In genomic region chr3:61985020-61985419, GRCh38 we compare ENCODE assay signal across 1 cellular context.
TF ChIP-seq lines count a peak whose summit lies in the region.

No MANE protein-coding gene starts in this region.

TF ChIP-seq in HEK293, 187 proteins besides CTCF, POLR2A, EP300 and RAD21 (continued from another document and continues in another):
- TF ChIP-seq ZNF785 (tag by site-specific recombination; IDR thresholded peaks at IDR 0.05) (no peak), SP7 (tag by site-specific recombination; IDR thresholded peaks at IDR 0.05) (no peak; the same call in 1 of the 2 replicates), ZNF239 (tag by site-specific recombination; IDR thresholded peaks at IDR 0.05) (no peak), ZNF335 (tag by site-specific recombination; conservative IDR thresholded peaks at IDR 0.05) (no peak), ZNF274 (IDR thresholded peaks at IDR 0.05; ENCODE audit: low read length) (no peak), ZNF274 (tag by site-specific recombination; IDR thresholded peaks at IDR 0.05; ENCODE audit: borderline replicate concordance) (no peak), ZBTB1 (tag by site-specific recombination; IDR thresholded peaks at IDR 0.05) (no peak), GLI2 (tag by site-specific recombination; IDR thresholded peaks at IDR 0.05; ENCODE audit: borderline replicate concordance, low read depth) (no peak), ZNF621 (tag by site-specific recombination; IDR thresholded peaks at IDR 0.05) (no peak), PRDM1 (tag by site-specific recombination; IDR thresholded peaks at IDR 0.05) (no peak), ZNF792 (tag by site-specific recombination; IDR thresholded peaks at IDR 0.05) (no peak), ZNF571 (tag by site-specific recombination; IDR thresholded peaks at IDR 0.05) (no peak), KLF10 (tag by site-specific recombination; IDR thresholded peaks at IDR 0.05) (no peak), ZNF76 (tag by site-specific recombination; IDR thresholded peaks at IDR 0.05; ENCODE audit: borderline replicate concordance, low read depth) (no peak), ZNF184 (tag by site-specific recombination; IDR thresholded peaks at IDR 0.05) (peak; percentile 79), ZNF660 (tag by site-specific recombination; IDR thresholded peaks at IDR 0.05) (no peak; the same call in 1 of the 2 replicates), ZNF654 (tag by site-specific recombination; IDR thresholded peaks at IDR 0.05; ENCODE audit: low read depth) (no peak), ZEB2 (tag by site-specific recombination; IDR thresholded peaks at IDR 0.05) (no peak), ZFP69B (tag by site-specific recombination; IDR thresholded peaks at IDR 0.05) (peak; percentile 61; the same call in 1 of the 2 replicates), ZNF19 (tag by site-specific recombination; IDR thresholded peaks at IDR 0.05; ENCODE audit: low read depth) (no peak), ZNF155 (tag by site-specific recombination; IDR thresholded peaks at IDR 0.05) (no peak), ZBTB11 (tag by site-specific recombination; conservative IDR thresholded peaks at IDR 0.05; ENCODE audit: low read depth) (peak; percentile 72), ZNF341 (tag by site-specific recombination; IDR thresholded peaks at IDR 0.05; ENCODE audit: low read depth) (no peak), ZNF133 (tag by site-specific recombination; IDR thresholded peaks at IDR 0.05) (no peak), RBAK (tag by site-specific recombination; IDR thresholded peaks at IDR 0.05) (no peak), ZNF510 (tag by site-specific recombination; IDR thresholded peaks at IDR 0.05; ENCODE audit: insufficient replicate concordance) (no peak), ZXDB (tag by site-specific recombination; IDR thresholded peaks at IDR 0.05) (no peak), WT1 (tag by site-specific recombination; IDR thresholded peaks at IDR 0.05) (no peak), SP3 (tag by site-specific recombination; IDR thresholded peaks at IDR 0.05) (no peak), ZNF214 (tag by site-specific recombination; IDR thresholded peaks at IDR 0.05; ENCODE audit: borderline replicate concordance) (no peak), SALL2 (tag by site-specific recombination; IDR thresholded peaks at IDR 0.05; ENCODE audit: borderline replicate concordance) (no peak)
- TF ChIP-seq, protein P1, sequence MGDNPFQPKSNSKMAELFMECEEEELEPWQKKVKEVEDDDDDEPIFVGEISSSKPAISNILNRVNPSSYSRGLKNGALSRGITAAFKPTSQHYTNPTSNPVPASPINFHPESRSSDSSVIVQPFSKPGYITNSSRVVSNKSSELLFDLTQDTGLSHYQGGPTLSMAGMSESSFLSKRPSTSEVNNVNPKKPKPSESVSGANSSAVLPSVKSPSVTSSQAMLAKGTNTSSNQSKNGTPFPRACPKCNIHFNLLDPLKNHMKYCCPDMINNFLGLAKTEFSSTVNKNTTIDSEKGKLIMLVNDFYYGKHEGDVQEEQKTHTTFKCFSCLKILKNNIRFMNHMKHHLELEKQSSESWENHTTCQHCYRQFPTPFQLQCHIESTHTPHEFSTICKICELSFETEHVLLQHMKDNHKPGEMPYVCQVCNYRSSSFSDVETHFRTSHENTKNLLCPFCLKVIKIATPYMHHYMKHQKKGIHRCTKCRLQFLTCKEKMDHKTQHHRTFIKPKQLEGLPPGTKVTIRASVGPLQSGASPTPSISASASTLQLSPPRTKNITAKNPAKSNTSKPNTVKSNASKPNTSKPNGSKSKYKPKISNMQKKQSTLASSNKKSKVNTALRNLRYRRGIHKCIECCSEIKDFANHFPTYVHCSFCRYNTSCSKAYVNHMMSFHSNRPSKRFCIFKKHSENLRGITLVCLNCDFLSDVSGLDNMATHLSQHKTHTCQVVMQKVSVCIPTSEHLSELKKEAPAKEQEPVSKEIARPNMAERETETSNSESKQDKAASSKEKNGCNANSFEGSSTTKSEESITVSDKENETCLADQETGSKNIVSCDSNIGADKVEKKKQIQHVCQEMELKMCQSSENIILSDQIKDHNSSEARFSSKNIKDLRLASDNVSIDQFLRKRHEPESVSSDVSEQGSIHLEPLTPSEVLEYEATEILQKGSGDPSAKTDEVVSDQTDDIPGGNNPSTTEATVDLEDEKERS (tag by site-specific recombination; IDR thresholded peaks at IDR 0.05), result no peak
- TF ChIP-seq, protein P2, sequence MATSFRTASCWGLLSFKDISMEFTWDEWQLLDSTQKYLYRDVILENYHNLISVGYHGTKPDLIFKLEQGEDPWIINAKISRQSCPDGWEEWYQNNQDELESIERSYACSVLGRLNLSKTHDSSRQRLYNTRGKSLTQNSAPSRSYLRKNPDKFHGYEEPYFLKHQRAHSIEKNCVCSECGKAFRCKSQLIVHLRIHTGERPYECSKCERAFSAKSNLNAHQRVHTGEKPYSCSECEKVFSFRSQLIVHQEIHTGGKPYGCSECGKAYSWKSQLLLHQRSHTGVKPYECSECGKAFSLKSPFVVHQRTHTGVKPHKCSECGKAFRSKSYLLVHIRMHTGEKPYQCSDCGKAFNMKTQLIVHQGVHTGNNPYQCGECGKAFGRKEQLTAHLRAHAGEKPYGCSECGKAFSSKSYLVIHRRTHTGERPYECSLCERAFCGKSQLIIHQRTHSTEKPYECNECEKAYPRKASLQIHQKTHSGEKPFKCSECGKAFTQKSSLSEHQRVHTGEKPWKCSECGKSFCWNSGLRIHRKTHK (tag by site-specific recombination; IDR thresholded peaks at IDR 0.05), result no peak
- TF ChIP-seq, protein P3, sequence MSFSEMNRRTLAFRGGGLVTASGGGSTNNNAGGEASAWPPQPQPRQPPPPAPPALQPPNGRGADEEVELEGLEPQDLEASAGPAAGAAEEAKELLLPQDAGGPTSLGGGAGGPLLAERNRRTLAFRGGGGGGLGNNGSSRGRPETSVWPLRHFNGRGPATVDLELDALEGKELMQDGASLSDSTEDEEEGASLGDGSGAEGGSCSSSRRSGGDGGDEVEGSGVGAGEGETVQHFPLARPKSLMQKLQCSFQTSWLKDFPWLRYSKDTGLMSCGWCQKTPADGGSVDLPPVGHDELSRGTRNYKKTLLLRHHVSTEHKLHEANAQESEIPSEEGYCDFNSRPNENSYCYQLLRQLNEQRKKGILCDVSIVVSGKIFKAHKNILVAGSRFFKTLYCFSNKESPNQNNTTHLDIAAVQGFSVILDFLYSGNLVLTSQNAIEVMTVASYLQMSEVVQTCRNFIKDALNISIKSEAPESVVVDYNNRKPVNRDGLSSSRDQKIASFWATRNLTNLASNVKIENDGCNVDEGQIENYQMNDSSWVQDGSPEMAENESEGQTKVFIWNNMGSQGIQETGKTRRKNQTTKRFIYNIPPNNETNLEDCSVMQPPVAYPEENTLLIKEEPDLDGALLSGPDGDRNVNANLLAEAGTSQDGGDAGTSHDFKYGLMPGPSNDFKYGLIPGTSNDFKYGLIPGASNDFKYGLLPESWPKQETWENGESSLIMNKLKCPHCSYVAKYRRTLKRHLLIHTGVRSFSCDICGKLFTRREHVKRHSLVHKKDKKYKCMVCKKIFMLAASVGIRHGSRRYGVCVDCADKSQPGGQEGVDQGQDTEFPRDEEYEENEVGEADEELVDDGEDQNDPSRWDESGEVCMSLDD (tag by site-specific recombination; IDR thresholded peaks at IDR 0.05), result no peak
- TF ChIP-seq, protein P4, sequence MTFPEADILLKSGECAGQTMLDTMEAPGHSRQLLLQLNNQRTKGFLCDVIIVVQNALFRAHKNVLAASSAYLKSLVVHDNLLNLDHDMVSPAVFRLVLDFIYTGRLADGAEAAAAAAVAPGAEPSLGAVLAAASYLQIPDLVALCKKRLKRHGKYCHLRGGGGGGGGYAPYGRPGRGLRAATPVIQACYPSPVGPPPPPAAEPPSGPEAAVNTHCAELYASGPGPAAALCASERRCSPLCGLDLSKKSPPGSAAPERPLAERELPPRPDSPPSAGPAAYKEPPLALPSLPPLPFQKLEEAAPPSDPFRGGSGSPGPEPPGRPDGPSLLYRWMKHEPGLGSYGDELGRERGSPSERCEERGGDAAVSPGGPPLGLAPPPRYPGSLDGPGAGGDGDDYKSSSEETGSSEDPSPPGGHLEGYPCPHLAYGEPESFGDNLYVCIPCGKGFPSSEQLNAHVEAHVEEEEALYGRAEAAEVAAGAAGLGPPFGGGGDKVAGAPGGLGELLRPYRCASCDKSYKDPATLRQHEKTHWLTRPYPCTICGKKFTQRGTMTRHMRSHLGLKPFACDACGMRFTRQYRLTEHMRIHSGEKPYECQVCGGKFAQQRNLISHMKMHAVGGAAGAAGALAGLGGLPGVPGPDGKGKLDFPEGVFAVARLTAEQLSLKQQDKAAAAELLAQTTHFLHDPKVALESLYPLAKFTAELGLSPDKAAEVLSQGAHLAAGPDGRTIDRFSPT (tag by site-specific recombination; IDR thresholded peaks at IDR 0.05), result no peak
- TF ChIP-seq, protein P5, sequence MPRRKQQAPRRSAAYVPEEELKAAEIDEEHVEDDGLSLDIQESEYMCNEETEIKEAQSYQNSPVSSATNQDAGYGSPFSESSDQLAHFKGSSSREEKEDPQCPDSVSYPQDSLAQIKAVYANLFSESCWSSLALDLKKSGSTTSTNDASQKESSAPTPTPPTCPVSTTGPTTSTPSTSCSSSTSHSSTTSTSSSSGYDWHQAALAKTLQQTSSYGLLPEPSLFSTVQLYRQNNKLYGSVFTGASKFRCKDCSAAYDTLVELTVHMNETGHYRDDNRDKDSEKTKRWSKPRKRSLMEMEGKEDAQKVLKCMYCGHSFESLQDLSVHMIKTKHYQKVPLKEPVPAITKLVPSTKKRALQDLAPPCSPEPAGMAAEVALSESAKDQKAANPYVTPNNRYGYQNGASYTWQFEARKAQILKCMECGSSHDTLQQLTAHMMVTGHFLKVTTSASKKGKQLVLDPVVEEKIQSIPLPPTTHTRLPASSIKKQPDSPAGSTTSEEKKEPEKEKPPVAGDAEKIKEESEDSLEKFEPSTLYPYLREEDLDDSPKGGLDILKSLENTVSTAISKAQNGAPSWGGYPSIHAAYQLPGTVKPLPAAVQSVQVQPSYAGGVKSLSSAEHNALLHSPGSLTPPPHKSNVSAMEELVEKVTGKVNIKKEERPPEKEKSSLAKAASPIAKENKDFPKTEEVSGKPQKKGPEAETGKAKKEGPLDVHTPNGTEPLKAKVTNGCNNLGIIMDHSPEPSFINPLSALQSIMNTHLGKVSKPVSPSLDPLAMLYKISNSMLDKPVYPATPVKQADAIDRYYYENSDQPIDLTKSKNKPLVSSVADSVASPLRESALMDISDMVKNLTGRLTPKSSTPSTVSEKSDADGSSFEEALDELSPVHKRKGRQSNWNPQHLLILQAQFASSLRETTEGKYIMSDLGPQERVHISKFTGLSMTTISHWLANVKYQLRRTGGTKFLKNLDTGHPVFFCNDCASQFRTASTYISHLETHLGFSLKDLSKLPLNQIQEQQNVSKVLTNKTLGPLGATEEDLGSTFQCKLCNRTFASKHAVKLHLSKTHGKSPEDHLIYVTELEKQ (tag by site-specific recombination; IDR thresholded peaks at IDR 0.05; ENCODE audit: borderline replicate concordance), result no peak
- TF ChIP-seq, protein P6, sequence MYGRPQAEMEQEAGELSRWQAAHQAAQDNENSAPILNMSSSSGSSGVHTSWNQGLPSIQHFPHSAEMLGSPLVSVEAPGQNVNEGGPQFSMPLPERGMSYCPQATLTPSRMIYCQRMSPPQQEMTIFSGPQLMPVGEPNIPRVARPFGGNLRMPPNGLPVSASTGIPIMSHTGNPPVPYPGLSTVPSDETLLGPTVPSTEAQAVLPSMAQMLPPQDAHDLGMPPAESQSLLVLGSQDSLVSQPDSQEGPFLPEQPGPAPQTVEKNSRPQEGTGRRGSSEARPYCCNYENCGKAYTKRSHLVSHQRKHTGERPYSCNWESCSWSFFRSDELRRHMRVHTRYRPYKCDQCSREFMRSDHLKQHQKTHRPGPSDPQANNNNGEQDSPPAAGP (tag by site-specific recombination; IDR thresholded peaks at IDR 0.05), result no peak
- TF ChIP-seq, protein P7, sequence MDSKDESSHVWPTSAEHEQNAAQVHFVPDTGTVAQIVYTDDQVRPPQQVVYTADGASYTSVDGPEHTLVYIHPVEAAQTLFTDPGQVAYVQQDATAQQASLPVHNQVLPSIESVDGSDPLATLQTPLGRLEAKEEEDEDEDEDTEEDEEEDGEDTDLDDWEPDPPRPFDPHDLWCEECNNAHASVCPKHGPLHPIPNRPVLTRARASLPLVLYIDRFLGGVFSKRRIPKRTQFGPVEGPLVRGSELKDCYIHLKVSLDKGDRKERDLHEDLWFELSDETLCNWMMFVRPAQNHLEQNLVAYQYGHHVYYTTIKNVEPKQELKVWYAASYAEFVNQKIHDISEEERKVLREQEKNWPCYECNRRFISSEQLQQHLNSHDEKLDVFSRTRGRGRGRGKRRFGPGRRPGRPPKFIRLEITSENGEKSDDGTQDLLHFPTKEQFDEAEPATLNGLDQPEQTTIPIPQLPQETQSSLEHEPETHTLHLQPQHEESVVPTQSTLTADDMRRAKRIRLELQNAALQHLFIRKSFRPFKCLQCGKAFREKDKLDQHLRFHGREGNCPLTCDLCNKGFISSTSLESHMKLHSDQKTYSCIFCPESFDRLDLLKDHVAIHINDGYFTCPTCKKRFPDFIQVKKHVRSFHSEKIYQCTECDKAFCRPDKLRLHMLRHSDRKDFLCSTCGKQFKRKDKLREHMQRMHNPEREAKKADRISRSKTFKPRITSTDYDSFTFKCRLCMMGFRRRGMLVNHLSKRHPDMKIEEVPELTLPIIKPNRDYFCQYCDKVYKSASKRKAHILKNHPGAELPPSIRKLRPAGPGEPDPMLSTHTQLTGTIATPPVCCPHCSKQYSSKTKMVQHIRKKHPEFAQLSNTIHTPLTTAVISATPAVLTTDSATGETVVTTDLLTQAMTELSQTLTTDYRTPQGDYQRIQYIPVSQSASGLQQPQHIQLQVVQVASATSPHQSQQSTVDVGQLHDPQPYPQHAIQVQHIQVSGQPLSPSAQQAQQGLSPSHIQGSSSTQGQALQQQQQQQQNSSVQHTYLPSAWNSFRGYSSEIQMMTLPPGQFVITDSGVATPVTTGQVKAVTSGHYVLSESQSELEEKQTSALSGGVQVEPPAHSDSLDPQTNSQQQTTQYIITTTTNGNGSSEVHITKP (tag by site-specific recombination; IDR thresholded peaks at IDR 0.05), result peak; percentile 60
